Comparison of ENCODE assay signal across 1 cellular context in genomic region chr6:129923520-129923919, GRCh38.
TF ChIP-seq lines count a peak whose summit lies in the region.

No MANE protein-coding gene starts in this region.

TF ChIP-seq in IMR-90, 13 proteins besides CTCF, POLR2A, EP300 and RAD21:
- TF ChIP-seq USF2 (IDR thresholded peaks at IDR 0.05; ENCODE audit: low read depth, low read length), result no peak
- no peak for TF ChIP-seq CHD1 (IDR thresholded peaks at IDR 0.05; ENCODE audit: low read depth, low read length)
- TF ChIP-seq CEBPB (IDR thresholded peaks at IDR 0.05; ENCODE audit: low read depth, low read length), result peak; percentile 92
